In genomic region chr1:151166506-151166956, GRCh38 we compare ENCODE assay signal across 8 cellular contexts. TPM values are rescaled to one million over a fixed set of nuclear protein-coding genes. Genes with fewer than 3 reads are reported as not detected.
A peak's percentile ranks its signal among the peaks of the same experiment; 100 is the strongest.
DNase-seq lines count a peak whose midpoint lies in the region; ATAC-seq and TF ChIP-seq lines count a peak whose summit lies in the region.

No MANE protein-coding gene starts in this region.

- peaks cover 0 to 36% (median 0%) of the 10 kb centered on the region in 3 donors for H3K36me3 ChIP-seq in Peyer's patch
- peaks cover 27% of the 10 kb centered on the region for H3K36me3 ChIP-seq in effector memory CD4-positive, alpha-beta T cell (ENCODE audit: control insufficient read depth, insufficient read depth, low read length)

- peaks cover 50% of the 10 kb centered on the region for H3K36me3 Mint-ChIP-seq in activated naive CD4-positive, alpha-beta T cell treated with anti-CD3 and anti-CD28 coated beads, Interleukin-2, amount 10 ng/mL, durations not matched to agents 7 days and 5 days

- TF ChIP-seq CTCF in Peyer's patch (IDR thresholded peaks at IDR 0.05), result no peak

- no peaks in the 10 kb centered on the region for H3K27me3 ChIP-seq in Peyer's patch
- no peaks in the 10 kb centered on the region for H3K27me3 ChIP-seq in effector memory CD4-positive, alpha-beta T cell (replicated peaks; ENCODE audit: control insufficient read depth, insufficient read depth, low read length, poor library complexity, severe bottlenecking)

- peak overlapping the region; percentile 74 to 88 (median 77) for H3K4me3 ChIP-seq in Peyer's patch
- H3K4me3 ChIP-seq in effector memory CD4-positive, alpha-beta T cell (ENCODE audit: insufficient read depth, low read depth, low read length, poor library complexity, severe bottlenecking), result peak overlapping the region; percentile 78

- no peak for TF ChIP-seq POLR2A in Peyer's patch (IDR thresholded peaks at IDR 0.05)

- peaks cover 4% of the 10 kb centered on the region for H3K27me3 Mint-ChIP-seq in activated naive CD4-positive, alpha-beta T cell treated with anti-CD3 and anti-CD28 coated beads, Interleukin-2, amount 10 ng/mL, durations not matched to agents 7 days and 5 days

- CTCF ChIA-PET in activated naive CD4-positive, alpha-beta T cell treated with anti-CD3 and anti-CD28 coated beads, Interleukin-2, amount 10 ng/mL, durations not matched to agents 7 days and 5 days (lab: Charles Lee), result interaction anchor here (0.8 to 1.8 kb wide), 4 partner anchors 9 to 66 kb away, joined by 3 to 4 read pairs (median 4); partner anchors contain the start of genes TMOD4 and TNFAIP8L2

- H3K27ac Mint-ChIP-seq in activated naive CD4-positive, alpha-beta T cell treated with anti-CD3 and anti-CD28 coated beads, Interleukin-2, amount 10 ng/mL, durations not matched to agents 7 days and 5 days, result peak overlapping the region; percentile 93

- H3K27ac ChIP-seq in Peyer's patch, result peak overlapping the region in 3 of 4 donors; percentile 79 to 84 (median 82)
- peak overlapping the region; percentile 66 for H3K27ac ChIP-seq in effector memory CD4-positive, alpha-beta T cell (ENCODE audit: insufficient read depth, low read length, poor library complexity, severe bottlenecking)

- H3K4me1 Mint-ChIP-seq in activated naive CD4-positive, alpha-beta T cell treated with anti-CD3 and anti-CD28 coated beads, Interleukin-2, amount 10 ng/mL, durations not matched to agents 7 days and 5 days, result peaks cover 56% of the 10 kb centered on the region

- no peaks in the 10 kb centered on the region for H3K9me3 ChIP-seq in Peyer's patch
- H3K9me3 ChIP-seq in effector memory CD4-positive, alpha-beta T cell (ENCODE audit: control insufficient read depth, low read length), result no peaks in the 10 kb centered on the region

- ATAC-seq in HG02678 (IDR thresholded peaks at IDR 0.05; ENCODE audit: unreplicated experiment) (no peak), HG03439 (IDR thresholded peaks at IDR 0.05; ENCODE audit: unreplicated experiment) (no peak), HG02571 (IDR thresholded peaks at IDR 0.05; ENCODE audit: unreplicated experiment) (no peak)

- no peak for DNase-seq in activated naive CD4-positive, alpha-beta T cell treated with anti-CD3 and anti-CD28 coated beads, Interleukin-2, amount 10 ng/mL, durations not matched to agents 7 days and 5 days
- DNase-seq in activated naive CD4-positive, alpha-beta T cell (lab: John Stamatoyannopoulos, UW), result no peak
- DNase-seq in Peyer's patch (no peak), myocyte (ENCODE audit: low read depth) (peak; percentile 82)
- DNase-seq in effector memory CD4-positive, alpha-beta T cell, result no peak

- H3K4me3 Mint-ChIP-seq in activated naive CD4-positive, alpha-beta T cell treated with anti-CD3 and anti-CD28 coated beads, Interleukin-2, amount 10 ng/mL, durations not matched to agents 7 days and 5 days, result peak overlapping the region; percentile 86

- peaks cover 0 to 19% (median 8%) of the 10 kb centered on the region in 4 donors for H3K4me1 ChIP-seq in Peyer's patch
- peaks cover 23% of the 10 kb centered on the region for H3K4me1 ChIP-seq in effector memory CD4-positive, alpha-beta T cell (ENCODE audit: control insufficient read depth, insufficient read depth, low read length, poor library complexity, severe bottlenecking)

- H3K9me3 Mint-ChIP-seq in activated naive CD4-positive, alpha-beta T cell treated with anti-CD3 and anti-CD28 coated beads, Interleukin-2, amount 10 ng/mL, durations not matched to agents 7 days and 5 days, result no peaks in the 10 kb centered on the region

RNA-seq across cellular contexts. Expression of gene SCNM1, which starts 0.6 kb away (rescaled TPM):
- total RNA-seq in Peyer's patch (10 to 100 TPM; 16.1 to 48.9 (median 36.9) TPM), myocyte (26.0 and 26.1 TPM in 2 replicates)
- polyA plus RNA-seq in myocyte (2012), result 47.3 TPM

RNA-seq across cellular contexts. Expression of gene LYSMD1, which starts 0.8 kb away (rescaled TPM):
- total RNA-seq in Peyer's patch (10 to 100 TPM in 2 of 4 donors, 1 to 10 TPM in 2; 6.0 to 11.7 (median 10.2) TPM), myocyte (18.7 and 23.9 TPM in 2 replicates)
- 12.1 TPM for polyA plus RNA-seq in myocyte (2012)

RNA-seq across cellular contexts. Expression of gene TMOD4, which starts 9.2 kb away (rescaled TPM):
- total RNA-seq in Peyer's patch (10 to 100 TPM in 1 of 4 donors, not detected in 3; 10.7 TPM), myocyte (0.35 and 0.47 TPM in 2 replicates)
- 0.18 TPM for polyA plus RNA-seq in myocyte (2012)

RNA-seq across cellular contexts. Expression of gene TNFAIP8L2, which starts 10.1 kb away (rescaled TPM):
- total RNA-seq in Peyer's patch (1 to 10 TPM in 2 of 4 donors, not detected in 2; 4.0 to 6.6 TPM), myocyte (not detected in 2 replicates)
- polyA plus RNA-seq in myocyte (2012), result 0.38 TPM

RNA-seq across cellular contexts. Expression of gene SEMA6C, which starts 20.1 kb away (rescaled TPM):
- 10 to 100 TPM in 3 of 4 donors, 1 to 10 TPM in 1; 2.5 to 24.6 (median 16.6) TPM for total RNA-seq in Peyer's patch
- total RNA-seq in myocyte, result 73.1 and 132 TPM in 2 replicates
- 24.5 TPM for polyA plus RNA-seq in myocyte (2012)
